1 cellular context compared by ENCODE assay signal in the genomic region with DNA sequence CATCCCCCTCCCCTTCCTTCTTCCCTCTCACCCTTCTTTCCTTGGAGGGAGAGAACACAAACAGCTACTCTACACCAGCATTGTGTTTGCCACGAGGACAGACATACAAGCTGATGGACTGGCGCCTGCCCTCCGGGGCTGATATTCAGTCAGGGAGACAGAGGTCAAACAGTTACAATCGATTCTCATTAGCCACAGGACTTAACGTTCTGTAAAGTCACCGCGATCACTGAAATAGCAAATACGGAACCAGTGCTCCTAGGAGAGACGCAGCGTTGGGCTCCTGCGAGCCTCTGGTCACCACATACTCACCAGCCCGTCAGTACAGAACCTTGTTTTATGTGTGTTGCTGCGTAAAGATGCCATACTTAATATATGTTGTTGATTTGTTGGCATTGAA.
TF ChIP-seq lines count a peak whose summit lies in the region.

No MANE protein-coding gene starts in this region.

TF ChIP-seq in HepG2, 621 proteins besides CTCF, POLR2A, EP300 and RAD21 (continued from another document):
- TF ChIP-seq, protein P1, sequence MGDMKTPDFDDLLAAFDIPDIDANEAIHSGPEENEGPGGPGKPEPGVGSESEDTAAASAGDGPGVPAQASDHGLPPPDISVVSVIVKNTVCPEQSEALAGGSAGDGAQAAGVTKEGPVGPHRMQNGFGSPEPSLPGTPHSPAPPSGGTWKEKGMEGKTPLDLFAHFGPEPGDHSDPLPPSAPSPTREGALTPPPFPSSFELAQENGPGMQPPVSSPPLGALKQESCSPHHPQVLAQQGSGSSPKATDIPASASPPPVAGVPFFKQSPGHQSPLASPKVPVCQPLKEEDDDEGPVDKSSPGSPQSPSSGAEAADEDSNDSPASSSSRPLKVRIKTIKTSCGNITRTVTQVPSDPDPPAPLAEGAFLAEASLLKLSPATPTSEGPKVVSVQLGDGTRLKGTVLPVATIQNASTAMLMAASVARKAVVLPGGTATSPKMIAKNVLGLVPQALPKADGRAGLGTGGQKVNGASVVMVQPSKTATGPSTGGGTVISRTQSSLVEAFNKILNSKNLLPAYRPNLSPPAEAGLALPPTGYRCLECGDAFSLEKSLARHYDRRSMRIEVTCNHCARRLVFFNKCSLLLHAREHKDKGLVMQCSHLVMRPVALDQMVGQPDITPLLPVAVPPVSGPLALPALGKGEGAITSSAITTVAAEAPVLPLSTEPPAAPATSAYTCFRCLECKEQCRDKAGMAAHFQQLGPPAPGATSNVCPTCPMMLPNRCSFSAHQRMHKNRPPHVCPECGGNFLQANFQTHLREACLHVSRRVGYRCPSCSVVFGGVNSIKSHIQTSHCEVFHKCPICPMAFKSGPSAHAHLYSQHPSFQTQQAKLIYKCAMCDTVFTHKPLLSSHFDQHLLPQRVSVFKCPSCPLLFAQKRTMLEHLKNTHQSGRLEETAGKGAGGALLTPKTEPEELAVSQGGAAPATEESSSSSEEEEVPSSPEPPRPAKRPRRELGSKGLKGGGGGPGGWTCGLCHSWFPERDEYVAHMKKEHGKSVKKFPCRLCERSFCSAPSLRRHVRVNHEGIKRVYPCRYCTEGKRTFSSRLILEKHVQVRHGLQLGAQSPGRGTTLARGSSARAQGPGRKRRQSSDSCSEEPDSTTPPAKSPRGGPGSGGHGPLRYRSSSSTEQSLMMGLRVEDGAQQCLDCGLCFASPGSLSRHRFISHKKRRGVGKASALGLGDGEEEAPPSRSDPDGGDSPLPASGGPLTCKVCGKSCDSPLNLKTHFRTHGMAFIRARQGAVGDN (CRISPR knock-in tag; IDR thresholded peaks at IDR 0.05), result peak; percentile 36; the same call in 1 of the 2 replicates
- TF ChIP-seq NR2F1 (CRISPR knock-in tag; IDR thresholded peaks at IDR 0.05) (0 out of 4 replicates have a peak, but pooled peaks of 1 of the 2 experiments have one; percentile 37), ELF3 (CRISPR knock-in tag; IDR thresholded peaks at IDR 0.05) (no peak), NR2F6 (IDR thresholded peaks at IDR 0.05) (peak; percentile 28; the same call in 1 of the 2 replicates), NR2F6 (CRISPR knock-in tag; IDR thresholded peaks at IDR 0.05) (peak; percentile 25; the same call in 1 of the 2 replicates), TARDBP (CRISPR knock-in tag; IDR thresholded peaks at IDR 0.05) (no peak), HHEX (CRISPR knock-in tag; IDR thresholded peaks at IDR 0.05) (peak; percentile 75)
- TF ChIP-seq, protein P2, sequence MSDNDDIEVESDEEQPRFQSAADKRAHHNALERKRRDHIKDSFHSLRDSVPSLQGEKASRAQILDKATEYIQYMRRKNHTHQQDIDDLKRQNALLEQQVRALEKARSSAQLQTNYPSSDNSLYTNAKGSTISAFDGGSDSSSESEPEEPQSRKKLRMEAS (IDR thresholded peaks at IDR 0.05), result peak; percentile 28; the same call in 1 of the 2 replicates
- TF ChIP-seq, protein P3, sequence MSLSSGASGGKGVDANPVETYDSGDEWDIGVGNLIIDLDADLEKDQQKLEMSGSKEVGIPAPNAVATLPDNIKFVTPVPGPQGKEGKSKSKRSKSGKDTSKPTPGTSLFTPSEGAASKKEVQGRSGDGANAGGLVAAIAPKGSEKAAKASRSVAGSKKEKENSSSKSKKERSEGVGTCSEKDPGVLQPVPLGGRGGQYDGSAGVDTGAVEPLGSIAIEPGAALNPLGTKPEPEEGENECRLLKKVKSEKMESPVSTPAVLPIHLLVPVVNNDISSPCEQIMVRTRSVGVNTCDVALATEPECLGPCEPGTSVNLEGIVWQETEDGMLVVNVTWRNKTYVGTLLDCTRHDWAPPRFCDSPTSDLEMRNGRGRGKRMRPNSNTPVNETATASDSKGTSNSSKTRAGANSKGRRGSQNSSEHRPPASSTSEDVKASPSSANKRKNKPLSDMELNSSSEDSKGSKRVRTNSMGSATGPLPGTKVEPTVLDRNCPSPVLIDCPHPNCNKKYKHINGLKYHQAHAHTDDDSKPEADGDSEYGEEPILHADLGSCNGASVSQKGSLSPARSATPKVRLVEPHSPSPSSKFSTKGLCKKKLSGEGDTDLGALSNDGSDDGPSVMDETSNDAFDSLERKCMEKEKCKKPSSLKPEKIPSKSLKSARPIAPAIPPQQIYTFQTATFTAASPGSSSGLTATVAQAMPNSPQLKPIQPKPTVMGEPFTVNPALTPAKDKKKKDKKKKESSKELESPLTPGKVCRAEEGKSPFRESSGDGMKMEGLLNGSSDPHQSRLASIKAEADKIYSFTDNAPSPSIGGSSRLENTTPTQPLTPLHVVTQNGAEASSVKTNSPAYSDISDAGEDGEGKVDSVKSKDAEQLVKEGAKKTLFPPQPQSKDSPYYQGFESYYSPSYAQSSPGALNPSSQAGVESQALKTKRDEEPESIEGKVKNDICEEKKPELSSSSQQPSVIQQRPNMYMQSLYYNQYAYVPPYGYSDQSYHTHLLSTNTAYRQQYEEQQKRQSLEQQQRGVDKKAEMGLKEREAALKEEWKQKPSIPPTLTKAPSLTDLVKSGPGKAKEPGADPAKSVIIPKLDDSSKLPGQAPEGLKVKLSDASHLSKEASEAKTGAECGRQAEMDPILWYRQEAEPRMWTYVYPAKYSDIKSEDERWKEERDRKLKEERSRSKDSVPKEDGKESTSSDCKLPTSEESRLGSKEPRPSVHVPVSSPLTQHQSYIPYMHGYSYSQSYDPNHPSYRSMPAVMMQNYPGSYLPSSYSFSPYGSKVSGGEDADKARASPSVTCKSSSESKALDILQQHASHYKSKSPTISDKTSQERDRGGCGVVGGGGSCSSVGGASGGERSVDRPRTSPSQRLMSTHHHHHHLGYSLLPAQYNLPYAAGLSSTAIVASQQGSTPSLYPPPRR (CRISPR knock-in tag; IDR thresholded peaks at IDR 0.05; ENCODE audit: borderline replicate concordance), result no peak
